1 cellular context compared by ENCODE assay signal in the genomic region with DNA sequence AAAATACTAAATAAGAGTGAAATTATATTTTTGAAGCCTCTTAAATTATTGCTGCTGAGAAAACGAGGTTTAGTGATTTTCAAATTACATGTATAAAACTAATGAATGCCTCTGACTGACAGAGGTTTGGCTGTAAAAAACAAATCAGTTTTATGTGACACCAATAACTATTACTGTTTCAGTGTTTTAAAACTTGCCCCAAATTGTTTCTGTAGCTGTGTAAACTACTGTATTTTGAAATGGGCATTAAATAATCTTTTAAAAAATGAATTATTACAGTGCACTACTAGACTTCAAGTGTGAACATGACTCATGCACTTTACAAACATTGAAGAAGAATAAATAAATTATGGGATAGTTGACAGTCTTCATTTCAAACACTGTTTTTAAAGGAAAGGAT.
TF ChIP-seq lines count a peak whose summit lies in the region.

No MANE protein-coding gene starts in this region.

TF ChIP-seq in GM12878, 131 proteins besides CTCF, POLR2A, EP300 and RAD21:
- TF ChIP-seq, protein P1, sequence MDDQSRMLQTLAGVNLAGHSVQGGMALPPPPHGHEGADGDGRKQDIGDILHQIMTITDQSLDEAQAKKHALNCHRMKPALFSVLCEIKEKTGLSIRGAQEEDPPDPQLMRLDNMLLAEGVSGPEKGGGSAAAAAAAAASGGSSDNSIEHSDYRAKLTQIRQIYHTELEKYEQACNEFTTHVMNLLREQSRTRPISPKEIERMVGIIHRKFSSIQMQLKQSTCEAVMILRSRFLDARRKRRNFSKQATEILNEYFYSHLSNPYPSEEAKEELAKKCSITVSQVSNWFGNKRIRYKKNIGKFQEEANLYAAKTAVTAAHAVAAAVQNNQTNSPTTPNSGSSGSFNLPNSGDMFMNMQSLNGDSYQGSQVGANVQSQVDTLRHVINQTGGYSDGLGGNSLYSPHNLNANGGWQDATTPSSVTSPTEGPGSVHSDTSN (IDR thresholded peaks at IDR 0.05; ENCODE audit: insufficient replicate concordance, low read depth, low read length) = no peak
- TF ChIP-seq, protein P2, sequence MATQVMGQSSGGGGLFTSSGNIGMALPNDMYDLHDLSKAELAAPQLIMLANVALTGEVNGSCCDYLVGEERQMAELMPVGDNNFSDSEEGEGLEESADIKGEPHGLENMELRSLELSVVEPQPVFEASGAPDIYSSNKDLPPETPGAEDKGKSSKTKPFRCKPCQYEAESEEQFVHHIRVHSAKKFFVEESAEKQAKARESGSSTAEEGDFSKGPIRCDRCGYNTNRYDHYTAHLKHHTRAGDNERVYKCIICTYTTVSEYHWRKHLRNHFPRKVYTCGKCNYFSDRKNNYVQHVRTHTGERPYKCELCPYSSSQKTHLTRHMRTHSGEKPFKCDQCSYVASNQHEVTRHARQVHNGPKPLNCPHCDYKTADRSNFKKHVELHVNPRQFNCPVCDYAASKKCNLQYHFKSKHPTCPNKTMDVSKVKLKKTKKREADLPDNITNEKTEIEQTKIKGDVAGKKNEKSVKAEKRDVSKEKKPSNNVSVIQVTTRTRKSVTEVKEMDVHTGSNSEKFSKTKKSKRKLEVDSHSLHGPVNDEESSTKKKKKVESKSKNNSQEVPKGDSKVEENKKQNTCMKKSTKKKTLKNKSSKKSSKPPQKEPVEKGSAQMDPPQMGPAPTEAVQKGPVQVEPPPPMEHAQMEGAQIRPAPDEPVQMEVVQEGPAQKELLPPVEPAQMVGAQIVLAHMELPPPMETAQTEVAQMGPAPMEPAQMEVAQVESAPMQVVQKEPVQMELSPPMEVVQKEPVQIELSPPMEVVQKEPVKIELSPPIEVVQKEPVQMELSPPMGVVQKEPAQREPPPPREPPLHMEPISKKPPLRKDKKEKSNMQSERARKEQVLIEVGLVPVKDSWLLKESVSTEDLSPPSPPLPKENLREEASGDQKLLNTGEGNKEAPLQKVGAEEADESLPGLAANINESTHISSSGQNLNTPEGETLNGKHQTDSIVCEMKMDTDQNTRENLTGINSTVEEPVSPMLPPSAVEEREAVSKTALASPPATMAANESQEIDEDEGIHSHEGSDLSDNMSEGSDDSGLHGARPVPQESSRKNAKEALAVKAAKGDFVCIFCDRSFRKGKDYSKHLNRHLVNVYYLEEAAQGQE (IDR thresholded peaks at IDR 0.05; ENCODE audit: low read depth, low read length) = no peak
- TF ChIP-seq, protein P3, sequence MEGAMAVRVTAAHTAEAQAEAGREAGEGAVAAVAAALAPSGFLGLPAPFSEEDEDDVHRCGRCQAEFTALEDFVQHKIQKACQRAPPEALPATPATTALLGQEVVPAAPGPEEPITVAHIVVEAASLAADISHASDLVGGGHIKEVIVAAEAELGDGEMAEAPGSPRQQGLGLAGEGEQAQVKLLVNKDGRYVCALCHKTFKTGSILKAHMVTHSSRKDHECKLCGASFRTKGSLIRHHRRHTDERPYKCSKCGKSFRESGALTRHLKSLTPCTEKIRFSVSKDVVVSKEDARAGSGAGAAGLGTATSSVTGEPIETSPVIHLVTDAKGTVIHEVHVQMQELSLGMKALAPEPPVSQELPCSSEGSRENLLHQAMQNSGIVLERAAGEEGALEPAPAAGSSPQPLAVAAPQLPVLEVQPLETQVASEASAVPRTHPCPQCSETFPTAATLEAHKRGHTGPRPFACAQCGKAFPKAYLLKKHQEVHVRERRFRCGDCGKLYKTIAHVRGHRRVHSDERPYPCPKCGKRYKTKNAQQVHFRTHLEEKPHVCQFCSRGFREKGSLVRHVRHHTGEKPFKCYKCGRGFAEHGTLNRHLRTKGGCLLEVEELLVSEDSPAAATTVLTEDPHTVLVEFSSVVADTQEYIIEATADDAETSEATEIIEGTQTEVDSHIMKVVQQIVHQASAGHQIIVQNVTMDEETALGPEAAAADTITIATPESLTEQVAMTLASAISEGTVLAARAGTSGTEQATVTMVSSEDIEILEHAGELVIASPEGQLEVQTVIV (IDR thresholded peaks at IDR 0.05; ENCODE audit: borderline replicate concordance, partially characterized antibody) = no peak
- TF ChIP-seq MTA3 (IDR thresholded peaks at IDR 0.05; ENCODE audit: borderline replicate concordance, low read length) (no peak), BMI1 (IDR thresholded peaks at IDR 0.05; ENCODE audit: borderline replicate concordance) (no peak), RUNX3 (IDR thresholded peaks at IDR 0.05; ENCODE audit: low read length) (no peak)
- TF ChIP-seq, protein P4, sequence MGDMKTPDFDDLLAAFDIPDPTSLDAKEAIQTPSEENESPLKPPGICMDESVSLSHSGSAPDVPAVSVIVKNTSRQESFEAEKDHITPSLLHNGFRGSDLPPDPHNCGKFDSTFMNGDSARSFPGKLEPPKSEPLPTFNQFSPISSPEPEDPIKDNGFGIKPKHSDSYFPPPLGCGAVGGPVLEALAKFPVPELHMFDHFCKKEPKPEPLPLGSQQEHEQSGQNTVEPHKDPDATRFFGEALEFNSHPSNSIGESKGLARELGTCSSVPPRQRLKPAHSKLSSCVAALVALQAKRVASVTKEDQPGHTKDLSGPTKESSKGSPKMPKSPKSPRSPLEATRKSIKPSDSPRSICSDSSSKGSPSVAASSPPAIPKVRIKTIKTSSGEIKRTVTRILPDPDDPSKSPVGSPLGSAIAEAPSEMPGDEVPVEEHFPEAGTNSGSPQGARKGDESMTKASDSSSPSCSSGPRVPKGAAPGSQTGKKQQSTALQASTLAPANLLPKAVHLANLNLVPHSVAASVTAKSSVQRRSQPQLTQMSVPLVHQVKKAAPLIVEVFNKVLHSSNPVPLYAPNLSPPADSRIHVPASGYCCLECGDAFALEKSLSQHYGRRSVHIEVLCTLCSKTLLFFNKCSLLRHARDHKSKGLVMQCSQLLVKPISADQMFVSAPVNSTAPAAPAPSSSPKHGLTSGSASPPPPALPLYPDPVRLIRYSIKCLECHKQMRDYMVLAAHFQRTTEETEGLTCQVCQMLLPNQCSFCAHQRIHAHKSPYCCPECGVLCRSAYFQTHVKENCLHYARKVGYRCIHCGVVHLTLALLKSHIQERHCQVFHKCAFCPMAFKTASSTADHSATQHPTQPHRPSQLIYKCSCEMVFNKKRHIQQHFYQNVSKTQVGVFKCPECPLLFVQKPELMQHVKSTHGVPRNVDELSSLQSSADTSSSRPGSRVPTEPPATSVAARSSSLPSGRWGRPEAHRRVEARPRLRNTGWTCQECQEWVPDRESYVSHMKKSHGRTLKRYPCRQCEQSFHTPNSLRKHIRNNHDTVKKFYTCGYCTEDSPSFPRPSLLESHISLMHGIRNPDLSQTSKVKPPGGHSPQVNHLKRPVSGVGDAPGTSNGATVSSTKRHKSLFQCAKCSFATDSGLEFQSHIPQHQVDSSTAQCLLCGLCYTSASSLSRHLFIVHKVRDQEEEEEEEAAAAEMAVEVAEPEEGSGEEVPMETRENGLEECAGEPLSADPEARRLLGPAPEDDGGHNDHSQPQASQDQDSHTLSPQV (IDR thresholded peaks at IDR 0.05) = no peak
- TF ChIP-seq, protein P5, sequence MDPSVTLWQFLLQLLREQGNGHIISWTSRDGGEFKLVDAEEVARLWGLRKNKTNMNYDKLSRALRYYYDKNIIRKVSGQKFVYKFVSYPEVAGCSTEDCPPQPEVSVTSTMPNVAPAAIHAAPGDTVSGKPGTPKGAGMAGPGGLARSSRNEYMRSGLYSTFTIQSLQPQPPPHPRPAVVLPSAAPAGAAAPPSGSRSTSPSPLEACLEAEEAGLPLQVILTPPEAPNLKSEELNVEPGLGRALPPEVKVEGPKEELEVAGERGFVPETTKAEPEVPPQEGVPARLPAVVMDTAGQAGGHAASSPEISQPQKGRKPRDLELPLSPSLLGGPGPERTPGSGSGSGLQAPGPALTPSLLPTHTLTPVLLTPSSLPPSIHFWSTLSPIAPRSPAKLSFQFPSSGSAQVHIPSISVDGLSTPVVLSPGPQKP (IDR thresholded peaks at IDR 0.05; ENCODE audit: low read depth, low read length) = no peak
